ENCODE assay signal across 8 cellular contexts in the genomic region with DNA sequence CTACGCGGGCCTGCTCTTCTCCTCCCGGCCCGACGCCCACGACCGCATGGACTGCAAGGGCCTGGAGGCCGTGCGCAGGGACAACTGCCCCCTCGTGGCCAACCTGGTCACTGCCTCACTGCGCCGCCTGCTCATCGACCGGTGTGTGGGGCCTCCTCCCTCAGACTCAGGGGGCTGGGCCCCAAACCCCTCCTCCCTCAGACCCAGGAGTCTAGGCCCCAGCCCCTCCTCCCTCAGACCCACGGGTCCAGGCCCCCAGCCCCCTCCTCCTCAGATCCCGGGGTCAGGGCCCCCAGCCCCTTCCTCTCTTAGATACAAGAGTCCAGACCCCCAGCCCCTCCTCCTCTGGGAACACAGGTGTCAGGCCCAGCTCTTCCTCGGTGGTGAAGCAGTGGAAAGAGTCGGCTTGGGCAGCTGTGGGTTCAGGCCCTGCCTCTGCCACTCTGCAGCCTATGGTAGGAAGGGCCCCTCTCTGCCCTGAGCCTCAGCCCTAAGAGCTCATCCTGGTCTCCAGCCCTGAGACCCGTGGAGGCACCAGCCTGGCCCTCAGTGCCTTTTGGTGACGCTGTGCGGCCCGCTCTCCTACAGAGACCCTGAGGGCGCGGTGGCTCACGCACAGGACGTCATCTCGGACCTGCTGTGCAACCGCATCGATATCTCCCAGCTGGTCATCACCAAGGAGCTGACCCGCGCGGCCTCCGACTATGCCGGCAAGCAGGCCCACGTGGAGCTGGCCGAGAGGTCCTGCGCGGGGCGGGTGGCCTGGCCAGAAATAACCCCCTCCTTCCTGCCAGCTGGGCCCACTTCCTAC.
A peak's percentile ranks its signal among the peaks of the same experiment; 100 is the strongest.
DNase-seq lines count a peak whose midpoint lies in the region; ATAC-seq and TF ChIP-seq lines count a peak whose summit lies in the region.

No MANE protein-coding gene starts in this region.

- H3K9me3 ChIP-seq in iPS-15b (ENCODE audit: control insufficient read depth, insufficient read depth, low read length) = no peaks in the 10 kb centered on the region

- ATAC-seq in HG03565 (IDR thresholded peaks at IDR 0.05; ENCODE audit: unreplicated experiment) = no peak

- in situ Hi-C loops in astrocyte of the spinal cord (cut with HindIII; ENCODE audit: low sequenced_read_pairs) = no loop called here

- no peaks in the 10 kb centered on the region for H3K27me3 ChIP-seq in iPS-15b (ENCODE audit: control insufficient read depth, insufficient read depth, low read length)

- peak; percentile 93 for TF ChIP-seq CTCF in astrocyte of the spinal cord (IDR thresholded peaks at IDR 0.05; ENCODE audit: low read depth, low read length)

- peak; percentile 19 for DNase-seq in NK-92 treated with Interleukin-12 subunit alpha and Interleukin-12 subunit beta, amount 100 ng/mL, for 24 hours (lab: John Stamatoyannopoulos, UW)
- no peak for DNase-seq in NK-92 (lab: John Stamatoyannopoulos, UW; ENCODE audit: unreplicated experiment)
- peak; percentile 28 for DNase-seq in HK-2 (ENCODE audit: unreplicated experiment)
- peak; percentile 63 for DNase-seq in UCSD-AML1 (lab: John Stamatoyannopoulos, UW; ENCODE audit: unreplicated experiment)
- peak; percentile 43 for DNase-seq in astrocyte of the spinal cord (ENCODE audit: low read depth, low spot score)
- DNase-seq in stimulated activated CD4-positive, alpha-beta T cell treated with anti-CD3 and anti-CD28 coated beads, Interleukin-1b, Interleukin-23, amount 100 ng/mL, for 24 hours (ENCODE audit: low read depth in 4 of 4, low spot score in 1 of 4) = peak; percentile 42 to 69 (median 65)

- H3K4me3 ChIP-seq in astrocyte of the spinal cord (ENCODE audit: low read depth, low read length) (no peak overlapping the region), iPS-15b (ENCODE audit: low read depth, low read length) (no peak overlapping the region)

- H3K9ac ChIP-seq in iPS-15b (ENCODE audit: low read depth, low read length) = peak overlapping the region; percentile 32

- peaks cover 15% of the 10 kb centered on the region for H3K36me3 ChIP-seq in iPS-15b (ENCODE audit: control insufficient read depth, insufficient read depth, low read length)

- no peaks in the 10 kb centered on the region for H3K4me1 ChIP-seq in iPS-15b (ENCODE audit: control insufficient read depth, insufficient read depth, low read length)
